10 cellular contexts compared by ENCODE assay signal in the genomic region with DNA sequence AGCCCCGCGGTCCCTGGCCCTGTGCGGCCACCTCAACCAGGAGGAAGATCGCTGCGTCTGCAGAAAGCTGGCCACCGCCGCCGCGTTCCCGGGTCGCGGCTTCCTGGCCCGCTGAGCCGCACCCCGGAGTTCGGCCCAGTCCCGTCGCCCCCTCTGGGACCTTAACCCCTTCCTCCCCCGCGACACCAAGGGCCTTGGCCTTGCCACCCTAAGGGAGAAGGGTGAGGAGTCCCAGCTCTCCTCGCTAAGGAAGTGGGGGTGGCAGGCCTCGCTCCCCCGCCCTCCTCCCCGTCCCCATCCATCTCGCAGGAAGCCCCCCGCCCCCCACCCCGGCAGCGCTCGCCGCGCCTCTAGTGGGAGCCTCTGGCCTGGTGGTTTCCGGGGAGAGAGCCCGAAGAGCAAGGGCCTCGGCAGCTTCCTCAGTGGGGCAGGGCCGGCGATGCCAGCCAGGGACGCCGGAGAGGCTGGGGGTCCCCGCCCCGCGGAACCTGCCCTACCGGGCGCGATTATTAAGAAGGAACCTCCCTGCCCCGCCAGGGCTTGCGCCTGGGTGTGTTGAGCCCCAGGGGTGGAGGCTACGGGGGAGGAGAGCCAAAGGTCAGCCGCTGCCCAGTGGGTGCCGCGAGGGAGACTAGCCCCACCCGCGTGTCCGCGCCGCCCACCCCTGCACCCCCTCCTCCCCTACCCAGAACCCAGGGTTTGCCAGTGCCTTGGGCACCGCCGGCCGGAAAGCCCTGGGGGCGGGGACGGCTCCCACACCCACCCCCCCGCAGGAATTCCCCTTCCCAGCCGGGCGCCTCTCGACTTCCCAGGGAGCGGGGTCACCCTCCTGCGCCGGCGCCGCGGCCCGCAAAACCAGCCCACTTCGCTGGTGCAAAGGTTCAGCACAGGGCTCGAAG. TPM values are rescaled to one million over a fixed set of nuclear protein-coding genes. Genes with fewer than 3 reads are reported as not detected.
DNase-seq lines count a peak whose midpoint lies in the region; ATAC-seq and TF ChIP-seq lines count a peak whose summit lies in the region.
"Had no signal": no experiment of that assay in that cellular context is flagged by ENCODE, and none has a peak within 500 bp of the region (broad histone marks: within the 10 kb centered on the region; RNA-seq: fewer than 3 reads in every experiment).

No MANE protein-coding gene starts in this region.

- no peaks in the 10 kb centered on the region for H3K36me3 Mint-ChIP-seq in natural killer cell

- H3K4me3 ChIP-seq in Peyer's patch, result peak overlapping the region in 3 of 4 donors; percentile 6 to 38 (median 31)
- H3K4me3 ChIP-seq: HAP-1 had no signal

- intact Hi-C loops in natural killer cell (cut with micrococcal nuclease), result no loop called here

- peaks cover 0 to 18% (median 0%) of the 10 kb centered on the region in 3 donors for H3K36me3 ChIP-seq in Peyer's patch

- TF ChIP-seq CTCF in Peyer's patch (IDR thresholded peaks at IDR 0.05) (no peak), natural killer cell (IDR thresholded peaks at IDR 0.05) (no peak)

- H3K27ac Mint-ChIP-seq in natural killer cell, result peak overlapping the region in 1 of 2 donors; percentile 36

- peaks cover 15 to 28% of the 10 kb centered on the region in 2 donors for H3K4me1 Mint-ChIP-seq in natural killer cell

- no peaks in the 10 kb centered on the region for H3K9me3 Mint-ChIP-seq in natural killer cell

- DNase-seq in AG08396 (ENCODE audit: low spot score) (peak; percentile 58), Peyer's patch (no peak), natural killer cell (no peak), NCI-H524 treated with DMSO at 0.1 percent for 48 hours (lab: John Stamatoyannopoulos, UW) (no peak)
- DNase-seq: NCI-H1436 treated with DMSO at 0.1 percent for 48 hours had no signal

- peak overlapping the region in 2 of 4 donors; percentile 15 to 42 for H3K27ac ChIP-seq in Peyer's patch

- H3K27me3 ChIP-seq in Peyer's patch, result no peaks in the 10 kb centered on the region

- H3K9me3 ChIP-seq in Peyer's patch, result no peaks in the 10 kb centered on the region
- H3K9me3 ChIP-seq: HAP-1 had no signal

- H3K27me3 Mint-ChIP-seq in natural killer cell (ENCODE audit: low read depth in 2 of 2), result peaks cover 0 to 2% of the 10 kb centered on the region in 2 donors

- ATAC-seq in esophagus mucosa (peak; percentile 17), natural killer cell (peak in 1 of 3 donors; percentile 4), GM21447 (IDR thresholded peaks at IDR 0.05; ENCODE audit: unreplicated experiment) (no peak), HG03460 (IDR thresholded peaks at IDR 0.05; ENCODE audit: unreplicated experiment) (no peak), HG02571 (IDR thresholded peaks at IDR 0.05; ENCODE audit: unreplicated experiment) (no peak)

- peaks cover 16 to 53% (median 27%) of the 10 kb centered on the region in 4 donors for H3K4me1 ChIP-seq in Peyer's patch

- no peak for TF ChIP-seq POLR2A in Peyer's patch (IDR thresholded peaks at IDR 0.05)

- peak overlapping the region; percentile 65 for H3K4me3 Mint-ChIP-seq in natural killer cell

RNA-seq across cellular contexts. Expression of gene CBX4, which starts 6.8 kb away (rescaled TPM):
- total RNA-seq in Peyer's patch, result 10 to 100 TPM in 2 of 4 donors, 1 to 10 TPM in 2; 4.9 to 19.0 (median 12.3) TPM
- 25.2 TPM for total RNA-seq in esophagus mucosa
- 100 to 1,000 TPM; 147 to 220 (median 217) TPM for total RNA-seq in natural killer cell

RNA-seq across cellular contexts. Expression of gene CBX8, which starts 35.6 kb away (rescaled TPM):
- total RNA-seq in Peyer's patch (10 to 100 TPM in 1 of 4 donors, 1 to 10 TPM in 3; 2.5 to 14.9 (median 3.5) TPM), esophagus mucosa (3.8 TPM), natural killer cell (1 to 10 TPM; 4.0 to 6.4 (median 5.8) TPM)

RNA-seq across cellular contexts. Expression of gene CBX2, which starts 54.5 kb away (rescaled TPM):
- total RNA-seq in Peyer's patch (under 1 TPM; 0.18 to 0.85 (median 0.81) TPM), esophagus mucosa (3.8 TPM), natural killer cell (1 to 10 TPM in 1 of 3 donors, under 1 TPM in 1, not detected in 1; 0.18 to 1.3 TPM)
